ENCODE assay signal across 20 cellular contexts in the genomic region with DNA sequence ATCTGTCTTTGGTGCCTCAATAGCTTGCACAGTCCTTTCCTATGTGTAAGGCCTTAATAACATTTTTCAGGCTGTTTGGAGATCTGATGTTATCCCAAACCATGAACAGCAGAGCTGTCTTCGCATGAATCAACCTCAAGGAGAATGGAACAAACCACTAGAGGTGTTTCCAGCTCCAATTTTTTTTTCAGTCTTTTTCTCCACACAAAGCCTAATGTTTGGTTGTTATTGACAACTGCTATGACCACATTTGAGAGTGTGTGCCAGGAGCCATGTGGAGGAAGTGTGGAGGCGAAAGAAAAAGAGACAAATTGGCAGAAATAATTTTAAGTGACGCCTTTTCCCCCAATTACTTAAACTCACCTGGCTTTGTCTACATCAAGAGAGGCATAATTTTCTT.
"Had no signal": no experiment of that assay in that cellular context is flagged by ENCODE, and none has a peak within 500 bp of the region (broad histone marks: within the 10 kb centered on the region; RNA-seq: fewer than 3 reads in every experiment).

No MANE protein-coding gene starts in this region.

- H3K9me3 ChIP-seq: breast epithelium, uterus had no signal

- H3K36me3 ChIP-seq: breast epithelium, tibial nerve, uterus had no signal

- H3K27ac ChIP-seq: breast epithelium, foreskin keratinocyte, tibial nerve, uterus had no signal

- H3K4me1 ChIP-seq: breast epithelium, uterus had no signal

- H3K4me3 ChIP-seq: breast epithelium, tibial nerve, uterus had no signal

- DNase-seq: activated B cell treated with CpG ODN at 0.5 μM for 24 hours; activated CD4-positive, alpha-beta T cell treated with anti-CD3 and anti-CD28 coated beads for 48 hours; activated CD8-positive, alpha-beta memory T cell treated with anti-CD3 and anti-CD28 coated beads, Interleukin-2, amount 50 U/mL, for 4 hours; activated CD8-positive, alpha-beta T cell treated with anti-CD3 and anti-CD28 coated beads, Interleukin-2, amount 10 ng/mL, durations not matched to agents 7 days and 5 days; activated gamma-delta T cell; activated T-cell treated with anti-CD3 and anti-CD28 coated beads, Interleukin-2, amount 50 U/mL, for 48 hours; amygdala; foreskin keratinocyte; glutamatergic neuron; left ventricle myocardium superior; retina; stimulated activated CD4-positive, alpha-beta T cell treated with anti-CD3 and anti-CD28 coated beads, Interleukin-2, amount 100 ng/mL, for 48 hours; stimulated activated naive B cell treated with anti-CD40 and anti-IgM and Interleukin-4, amounts not matched to agents 10 μg/mL and 1 μg/mL and 100 μg/mL, for 72 hours; substantia nigra; uterus had no signal

- ATAC-seq: activated CD8-positive, alpha-beta T cell treated with anti-CD3 and anti-CD28 coated beads, Interleukin-2, amount 10 ng/mL, durations not matched to agents 7 days and 5 days; activated naive CD4-positive, alpha-beta T cell treated with anti-CD3 and anti-CD28 coated beads, Interleukin-2, amount 50 U/mL, for 72 hours; esophagus mucosa; foreskin keratinocyte; left ventricle myocardium superior; natural killer cell treated with Interleukin-12 subunit alpha and Interleukin-12 subunit beta and Interleukin-15 and Interleukin-18, amount 100 ng/mL, for 72 hours; stimulated activated naive B cell treated with anti-CD40 and anti-IgM and Interleukin-4, amounts not matched to agents 10 μg/mL and 1 μg/mL and 100 μg/mL, for 72 hours had no signal

- H3K27me3 ChIP-seq: breast epithelium, tibial nerve, uterus had no signal
